In the genomic region with DNA sequence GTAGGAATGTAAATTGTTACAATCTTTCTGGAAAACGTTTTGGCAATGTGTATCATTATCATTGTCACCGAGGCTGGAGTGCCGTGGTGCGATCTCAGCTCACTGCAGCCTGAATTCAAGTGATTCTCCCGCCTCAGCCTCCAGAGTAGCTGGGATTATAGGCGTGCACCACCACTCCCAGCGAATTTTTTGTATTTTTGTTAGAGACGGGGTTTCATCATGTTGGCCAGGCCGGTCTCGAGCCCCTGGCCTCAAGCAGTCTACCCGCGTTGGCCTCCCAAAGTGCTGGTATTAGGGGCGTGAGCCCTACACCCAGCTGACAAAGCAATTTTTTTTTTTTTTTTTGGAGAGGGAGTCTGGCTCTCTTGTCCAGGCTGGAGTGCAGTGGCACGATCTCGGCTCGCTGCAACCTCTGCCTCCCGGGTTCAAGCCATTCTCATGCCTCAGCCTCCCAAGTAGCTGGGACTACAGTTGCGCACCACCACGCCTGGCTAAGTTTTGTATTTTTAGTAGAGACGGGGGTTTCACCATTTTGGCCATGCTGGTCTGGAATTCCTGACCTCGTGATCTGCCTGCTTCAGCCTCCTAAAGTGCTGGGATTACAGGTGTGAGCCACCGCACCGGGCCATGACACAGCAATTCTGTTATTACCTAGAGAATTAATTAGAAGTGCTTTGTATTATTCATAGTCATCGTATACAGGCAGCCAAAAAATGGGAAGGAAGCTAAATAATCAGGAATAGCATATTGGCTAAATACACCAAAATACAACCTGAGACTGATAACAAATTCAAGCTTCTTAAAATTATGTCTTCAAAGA, we compare ENCODE assay signal across 1 cellular context.
TF ChIP-seq lines count a peak whose summit lies in the region.

No MANE protein-coding gene starts in this region.

TF ChIP-seq in IMR-90, 13 proteins besides CTCF, POLR2A, EP300 and RAD21:
- TF ChIP-seq MAZ (IDR thresholded peaks at IDR 0.05; ENCODE audit: borderline replicate concordance, low read depth, low read length) (no peak), NFE2L2 (IDR thresholded peaks at IDR 0.05; ENCODE audit: low read depth, low read length) (peak; percentile 34; the same call in 1 of the 2 replicates)
